2 cellular contexts compared by ENCODE assay signal in the genomic region with DNA sequence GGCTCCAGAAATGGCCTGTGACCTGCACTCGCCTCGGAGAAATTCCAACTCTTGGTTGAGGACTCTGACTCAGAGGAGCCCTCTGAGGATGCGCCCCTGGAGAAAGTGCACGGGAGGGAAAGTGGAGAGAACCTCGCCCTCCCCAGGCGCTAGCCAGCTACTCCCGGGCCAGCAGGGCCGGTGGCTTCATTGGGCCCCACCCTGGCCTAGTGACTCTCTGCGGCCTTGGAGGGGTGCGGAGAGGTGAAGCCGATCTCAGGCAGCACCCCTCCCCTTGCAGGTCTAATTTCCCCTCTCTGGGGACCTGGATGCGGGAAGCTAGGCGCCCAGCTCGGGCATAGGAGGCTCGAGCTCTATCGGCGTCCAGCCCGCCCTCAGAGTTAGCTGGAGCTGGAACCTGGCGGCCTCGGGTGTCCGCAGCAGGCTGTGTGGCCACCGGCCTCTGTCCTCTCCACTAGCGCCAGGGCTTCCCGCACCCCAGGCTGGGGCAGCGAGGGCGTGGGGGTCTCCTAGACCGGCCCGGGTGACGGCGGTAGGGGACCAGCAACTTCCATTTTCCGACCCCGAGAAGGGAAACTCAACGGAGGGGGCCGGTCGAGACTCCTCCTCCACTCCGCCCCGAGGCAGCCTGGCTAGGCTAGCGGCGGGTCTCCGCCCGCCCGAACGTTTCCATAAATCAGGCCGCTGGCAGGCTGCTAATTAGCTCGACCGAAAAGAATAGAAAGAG.
TF ChIP-seq lines count a peak whose summit lies in the region.

No MANE protein-coding gene starts in this region.

TF ChIP-seq in SK-N-SH, 30 proteins besides CTCF, POLR2A, EP300 and RAD21 (continued from another document):
- TF ChIP-seq, protein P1, sequence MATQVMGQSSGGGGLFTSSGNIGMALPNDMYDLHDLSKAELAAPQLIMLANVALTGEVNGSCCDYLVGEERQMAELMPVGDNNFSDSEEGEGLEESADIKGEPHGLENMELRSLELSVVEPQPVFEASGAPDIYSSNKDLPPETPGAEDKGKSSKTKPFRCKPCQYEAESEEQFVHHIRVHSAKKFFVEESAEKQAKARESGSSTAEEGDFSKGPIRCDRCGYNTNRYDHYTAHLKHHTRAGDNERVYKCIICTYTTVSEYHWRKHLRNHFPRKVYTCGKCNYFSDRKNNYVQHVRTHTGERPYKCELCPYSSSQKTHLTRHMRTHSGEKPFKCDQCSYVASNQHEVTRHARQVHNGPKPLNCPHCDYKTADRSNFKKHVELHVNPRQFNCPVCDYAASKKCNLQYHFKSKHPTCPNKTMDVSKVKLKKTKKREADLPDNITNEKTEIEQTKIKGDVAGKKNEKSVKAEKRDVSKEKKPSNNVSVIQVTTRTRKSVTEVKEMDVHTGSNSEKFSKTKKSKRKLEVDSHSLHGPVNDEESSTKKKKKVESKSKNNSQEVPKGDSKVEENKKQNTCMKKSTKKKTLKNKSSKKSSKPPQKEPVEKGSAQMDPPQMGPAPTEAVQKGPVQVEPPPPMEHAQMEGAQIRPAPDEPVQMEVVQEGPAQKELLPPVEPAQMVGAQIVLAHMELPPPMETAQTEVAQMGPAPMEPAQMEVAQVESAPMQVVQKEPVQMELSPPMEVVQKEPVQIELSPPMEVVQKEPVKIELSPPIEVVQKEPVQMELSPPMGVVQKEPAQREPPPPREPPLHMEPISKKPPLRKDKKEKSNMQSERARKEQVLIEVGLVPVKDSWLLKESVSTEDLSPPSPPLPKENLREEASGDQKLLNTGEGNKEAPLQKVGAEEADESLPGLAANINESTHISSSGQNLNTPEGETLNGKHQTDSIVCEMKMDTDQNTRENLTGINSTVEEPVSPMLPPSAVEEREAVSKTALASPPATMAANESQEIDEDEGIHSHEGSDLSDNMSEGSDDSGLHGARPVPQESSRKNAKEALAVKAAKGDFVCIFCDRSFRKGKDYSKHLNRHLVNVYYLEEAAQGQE (IDR thresholded peaks at IDR 0.05; ENCODE audit: low read depth, low read length) = no peak

TF ChIP-seq in SK-N-SH treated with all-trans-retinoic acid at 6 μM for 48 hours, 23 proteins besides CTCF, POLR2A, EP300 and RAD21 (continued from another document):
- TF ChIP-seq, protein P2, sequence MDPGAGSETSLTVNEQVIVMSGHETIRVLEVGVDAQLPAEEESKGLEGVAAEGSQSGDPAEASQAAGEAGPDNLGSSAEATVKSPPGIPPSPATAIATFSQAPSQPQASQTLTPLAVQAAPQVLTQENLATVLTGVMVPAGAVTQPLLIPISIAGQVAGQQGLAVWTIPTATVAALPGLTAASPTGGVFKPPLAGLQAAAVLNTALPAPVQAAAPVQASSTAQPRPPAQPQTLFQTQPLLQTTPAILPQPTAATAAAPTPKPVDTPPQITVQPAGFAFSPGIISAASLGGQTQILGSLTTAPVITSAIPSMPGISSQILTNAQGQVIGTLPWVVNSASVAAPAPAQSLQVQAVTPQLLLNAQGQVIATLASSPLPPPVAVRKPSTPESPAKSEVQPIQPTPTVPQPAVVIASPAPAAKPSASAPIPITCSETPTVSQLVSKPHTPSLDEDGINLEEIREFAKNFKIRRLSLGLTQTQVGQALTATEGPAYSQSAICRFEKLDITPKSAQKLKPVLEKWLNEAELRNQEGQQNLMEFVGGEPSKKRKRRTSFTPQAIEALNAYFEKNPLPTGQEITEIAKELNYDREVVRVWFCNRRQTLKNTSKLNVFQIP (CRISPR knock-in tag; IDR thresholded peaks at IDR 0.05; ENCODE audit: borderline replicate concordance, low read depth) = no peak
- TF ChIP-seq, protein P3, sequence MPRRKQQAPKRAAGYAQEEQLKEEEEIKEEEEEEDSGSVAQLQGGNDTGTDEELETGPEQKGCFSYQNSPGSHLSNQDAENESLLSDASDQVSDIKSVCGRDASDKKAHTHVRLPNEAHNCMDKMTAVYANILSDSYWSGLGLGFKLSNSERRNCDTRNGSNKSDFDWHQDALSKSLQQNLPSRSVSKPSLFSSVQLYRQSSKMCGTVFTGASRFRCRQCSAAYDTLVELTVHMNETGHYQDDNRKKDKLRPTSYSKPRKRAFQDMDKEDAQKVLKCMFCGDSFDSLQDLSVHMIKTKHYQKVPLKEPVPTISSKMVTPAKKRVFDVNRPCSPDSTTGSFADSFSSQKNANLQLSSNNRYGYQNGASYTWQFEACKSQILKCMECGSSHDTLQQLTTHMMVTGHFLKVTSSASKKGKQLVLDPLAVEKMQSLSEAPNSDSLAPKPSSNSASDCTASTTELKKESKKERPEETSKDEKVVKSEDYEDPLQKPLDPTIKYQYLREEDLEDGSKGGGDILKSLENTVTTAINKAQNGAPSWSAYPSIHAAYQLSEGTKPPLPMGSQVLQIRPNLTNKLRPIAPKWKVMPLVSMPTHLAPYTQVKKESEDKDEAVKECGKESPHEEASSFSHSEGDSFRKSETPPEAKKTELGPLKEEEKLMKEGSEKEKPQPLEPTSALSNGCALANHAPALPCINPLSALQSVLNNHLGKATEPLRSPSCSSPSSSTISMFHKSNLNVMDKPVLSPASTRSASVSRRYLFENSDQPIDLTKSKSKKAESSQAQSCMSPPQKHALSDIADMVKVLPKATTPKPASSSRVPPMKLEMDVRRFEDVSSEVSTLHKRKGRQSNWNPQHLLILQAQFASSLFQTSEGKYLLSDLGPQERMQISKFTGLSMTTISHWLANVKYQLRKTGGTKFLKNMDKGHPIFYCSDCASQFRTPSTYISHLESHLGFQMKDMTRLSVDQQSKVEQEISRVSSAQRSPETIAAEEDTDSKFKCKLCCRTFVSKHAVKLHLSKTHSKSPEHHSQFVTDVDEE (CRISPR knock-in tag; IDR thresholded peaks at IDR 0.05) = no peak
- TF ChIP-seq ZFP3 (CRISPR knock-in tag; IDR thresholded peaks at IDR 0.05) (no peak), ESRRG (CRISPR knock-in tag; IDR thresholded peaks at IDR 0.05) (no peak), RARB (CRISPR knock-in tag; IDR thresholded peaks at IDR 0.05) (no peak), SNAI2 (CRISPR knock-in tag; IDR thresholded peaks at IDR 0.05) (no peak), ZFP30 (CRISPR knock-in tag; IDR thresholded peaks at IDR 0.05) (no peak), PPARA (CRISPR knock-in tag; IDR thresholded peaks at IDR 0.05; ENCODE audit: borderline replicate concordance) (no peak), ZC3H10 (CRISPR knock-in tag; IDR thresholded peaks at IDR 0.05) (no peak), ZNF565 (CRISPR knock-in tag; conservative IDR thresholded peaks at IDR 0.05; ENCODE audit: low read depth) (no peak), ZNF8 (CRISPR knock-in tag; IDR thresholded peaks at IDR 0.05) (no peak), TCF4 (CRISPR knock-in tag; IDR thresholded peaks at IDR 0.05; ENCODE audit: borderline replicate concordance) (no peak), ISL1 (CRISPR knock-in tag; IDR thresholded peaks at IDR 0.05) (no peak), GLIS3 (CRISPR knock-in tag; IDR thresholded peaks at IDR 0.05) (no peak), BACH2 (CRISPR knock-in tag; IDR thresholded peaks at IDR 0.05; ENCODE audit: borderline replicate concordance) (no peak), ARNTL (CRISPR knock-in tag; IDR thresholded peaks at IDR 0.05; ENCODE audit: borderline replicate concordance, low read depth) (no peak)
- TF ChIP-seq, protein P4, sequence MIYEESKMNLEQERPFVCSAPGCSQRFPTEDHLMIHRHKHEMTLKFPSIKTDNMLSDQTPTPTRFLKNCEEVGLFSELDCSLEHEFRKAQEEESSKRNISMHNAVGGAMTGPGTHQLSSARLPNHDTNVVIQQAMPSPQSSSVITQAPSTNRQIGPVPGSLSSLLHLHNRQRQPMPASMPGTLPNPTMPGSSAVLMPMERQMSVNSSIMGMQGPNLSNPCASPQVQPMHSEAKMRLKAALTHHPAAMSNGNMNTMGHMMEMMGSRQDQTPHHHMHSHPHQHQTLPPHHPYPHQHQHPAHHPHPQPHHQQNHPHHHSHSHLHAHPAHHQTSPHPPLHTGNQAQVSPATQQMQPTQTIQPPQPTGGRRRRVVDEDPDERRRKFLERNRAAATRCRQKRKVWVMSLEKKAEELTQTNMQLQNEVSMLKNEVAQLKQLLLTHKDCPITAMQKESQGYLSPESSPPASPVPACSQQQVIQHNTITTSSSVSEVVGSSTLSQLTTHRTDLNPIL (CRISPR knock-in tag; IDR thresholded peaks at IDR 0.05; ENCODE audit: low read depth) = no peak
- TF ChIP-seq, protein P5, sequence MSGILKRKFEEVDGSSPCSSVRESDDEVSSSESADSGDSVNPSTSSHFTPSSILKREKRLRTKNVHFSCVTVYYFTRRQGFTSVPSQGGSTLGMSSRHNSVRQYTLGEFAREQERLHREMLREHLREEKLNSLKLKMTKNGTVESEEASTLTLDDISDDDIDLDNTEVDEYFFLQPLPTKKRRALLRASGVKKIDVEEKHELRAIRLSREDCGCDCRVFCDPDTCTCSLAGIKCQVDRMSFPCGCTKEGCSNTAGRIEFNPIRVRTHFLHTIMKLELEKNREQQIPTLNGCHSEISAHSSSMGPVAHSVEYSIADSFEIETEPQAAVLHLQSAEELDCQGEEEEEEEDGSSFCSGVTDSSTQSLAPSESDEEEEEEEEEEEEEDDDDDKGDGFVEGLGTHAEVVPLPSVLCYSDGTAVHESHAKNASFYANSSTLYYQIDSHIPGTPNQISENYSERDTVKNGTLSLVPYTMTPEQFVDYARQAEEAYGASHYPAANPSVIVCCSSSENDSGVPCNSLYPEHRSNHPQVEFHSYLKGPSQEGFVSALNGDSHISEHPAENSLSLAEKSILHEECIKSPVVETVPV (CRISPR knock-in tag; IDR thresholded peaks at IDR 0.05) = no peak
